ENCODE assay signal across 8 cellular contexts in the genomic region with DNA sequence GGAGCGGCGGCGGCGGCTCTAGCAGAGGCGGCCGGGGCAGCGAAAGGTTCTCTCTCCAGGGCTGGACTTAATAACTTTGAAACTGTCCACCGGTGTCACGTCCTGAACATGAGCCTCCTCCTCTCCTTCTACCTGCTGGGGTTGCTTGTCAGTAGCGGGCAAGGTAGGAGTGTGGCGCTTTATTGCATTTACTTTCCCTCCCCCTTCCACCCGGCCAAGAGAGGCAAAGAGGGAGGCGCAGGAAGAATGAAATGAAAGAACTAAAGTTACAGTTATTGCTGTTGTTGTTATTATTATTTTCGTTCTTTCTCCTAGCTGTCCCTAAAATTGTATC. TPM values are rescaled to one million over a fixed set of nuclear protein-coding genes. Genes with fewer than 3 reads are reported as not detected.
DNase-seq lines count a peak whose midpoint lies in the region; ATAC-seq, FAIRE-seq and TF ChIP-seq lines count a peak whose summit lies in the region.

No MANE protein-coding gene starts in this region.

- no peaks in the 10 kb centered on the region for H3K9me3 Mint-ChIP-seq in activated T-cell treated with anti-CD3 and anti-CD28 coated beads, Interleukin-2, amount 50 U/mL, for 72 hours
- H3K9me3 Mint-ChIP-seq in activated naive CD8-positive, alpha-beta T cell treated with anti-CD3 and anti-CD28 coated beads, Interleukin-2, amount 50 U/mL, for 24 hours: no peaks in the 10 kb centered on the region

- H3K36me3 ChIP-seq in HepG2 (replicated peaks in 1 of 2; ENCODE audit: control insufficient read depth in 1 of 2, insufficient read depth in 2 of 2, low read length in 2 of 2) (no peaks in the 10 kb centered on the region), tibial nerve (no peaks in the 10 kb centered on the region)

- intact Hi-C loops in HepG2 (cut with micrococcal nuclease; ENCODE audit: unreplicated experiment): loop anchor here (2.0 kb wide), 1 partner anchor 104 kb away; no protein-coding TSS in a partner anchor

- no peak for TF ChIP-seq RAD21 in HepG2 (CRISPR knock-in tag; IDR thresholded peaks at IDR 0.05)

- TF ChIP-seq CTCF in HepG2 (CRISPR knock-in tag; IDR thresholded peaks at IDR 0.05): no peak
- no peak for TF ChIP-seq CTCF in tibial nerve (IDR thresholded peaks at IDR 0.05)

- H2AFZ ChIP-seq in HepG2 (ENCODE audit: low read length): no peak overlapping the region

- CTCF ChIA-PET in HepG2 (lab: Yijun Ruan, JAX; ENCODE audit: low intra/inter-chr PET ratio, low total read pairs): interaction anchor here (2.2 kb wide), 1 partner anchor 1793 kb away, joined by 5 read pairs; no protein-coding TSS in a partner anchor

- no peak for FAIRE-seq in HepG2 (lab: Jason Lieb, UNC)

- H3K79me2 ChIP-seq in HepG2 (ENCODE audit: insufficient read depth, low read length): no peaks in the 10 kb centered on the region

- peaks cover 0 to 6% of the 10 kb centered on the region in 2 experiments; a peak in 1 of 5 replicates for H3K27me3 ChIP-seq in HepG2 (ENCODE audit: control insufficient read depth in 1 of 2, insufficient read depth in 2 of 2, low read length in 2 of 2)
- H3K27me3 ChIP-seq in tibial nerve: peaks cover 0 to 7% of the 10 kb centered on the region in 2 donors

- H3K9ac ChIP-seq in HepG2 (ENCODE audit: insufficient read depth, low read depth, low read length): no peak overlapping the region

- peak overlapping the region; percentile 36 to 62 (median 61) for H3K4me3 ChIP-seq in HepG2 (replicated peaks in 1 of 3; ENCODE audit: insufficient read depth in 1 of 3, low read depth in 2 of 3, low read length in 3 of 3)
- H3K4me3 ChIP-seq in tibial nerve: peak overlapping the region; percentile 53 to 72 (median 58)

- H3K9me3 ChIP-seq in HepG2 (ENCODE audit: low read length): no peaks in the 10 kb centered on the region
- H3K9me3 ChIP-seq in tibial nerve: no peaks in the 10 kb centered on the region

- H3K27ac ChIP-seq in HepG2 (ENCODE audit: extremely low read length, insufficient read depth, low read length) (no peak overlapping the region), tibial nerve (peak overlapping the region; percentile 48 to 77 (median 62))

- H3K4me2 ChIP-seq in HepG2 (ENCODE audit: low read depth, low read length): peak overlapping the region; percentile 86

- no peak overlapping the region for H3K27ac Mint-ChIP-seq in activated T-cell treated with anti-CD3 and anti-CD28 coated beads, Interleukin-2, amount 50 U/mL, for 72 hours
- no peak overlapping the region for H3K27ac Mint-ChIP-seq in activated naive CD8-positive, alpha-beta T cell treated with anti-CD3 and anti-CD28 coated beads, Interleukin-2, amount 50 U/mL, for 24 hours

- ATAC-seq in activated T-cell treated with anti-CD3 and anti-CD28 coated beads, Interleukin-2, amount 50 U/mL, for 72 hours (replicated peaks in 1 of 2): no peak
- peak; percentile 12 for ATAC-seq in activated naive CD8-positive, alpha-beta T cell treated with anti-CD3 and anti-CD28 coated beads, Interleukin-2, amount 50 U/mL, for 24 hours
- ATAC-seq in HepG2 (no peak), GM19023 (IDR thresholded peaks at IDR 0.05; ENCODE audit: unreplicated experiment) (no peak)

- no TSS peak for BruUV-seq in HepG2 (replicated peaks; lab: Mats Ljungman, UMichigan)

- H4K20me1 ChIP-seq in HepG2 (ENCODE audit: insufficient read depth, low read length): no peaks in the 10 kb centered on the region

- no peak for DNase-seq in activated T-cell treated with anti-CD3 and anti-CD28 coated beads, Interleukin-2, amount 50 U/mL, for 72 hours
- DNase-seq in activated T-cell treated with anti-CD3 and anti-CD28 coated beads, Interleukin-2, amount 50 U/mL, for 1 hour: no peak
- DNase-seq in activated naive CD8-positive, alpha-beta T cell treated with anti-CD3 and anti-CD28 coated beads, Interleukin-2, amount 50 U/mL, for 24 hours: no peak
- no peak for DNase-seq in HepG2 (ENCODE audit: low spot score)
- DNase-seq in tibial nerve (ENCODE audit: low spot score in 2 of 2): no peak
- no peak for DNase-seq in UCSD-AML1 (lab: John Stamatoyannopoulos, UW; ENCODE audit: unreplicated experiment)
- DNase-seq in iPS-NIHi11 (ENCODE audit: low spot score): no peak

- no peaks in the 10 kb centered on the region for H3K4me1 Mint-ChIP-seq in activated T-cell treated with anti-CD3 and anti-CD28 coated beads, Interleukin-2, amount 50 U/mL, for 72 hours (ENCODE audit: low read depth)
- peaks cover 8% of the 10 kb centered on the region for H3K4me1 Mint-ChIP-seq in activated naive CD8-positive, alpha-beta T cell treated with anti-CD3 and anti-CD28 coated beads, Interleukin-2, amount 50 U/mL, for 24 hours

- no peak for TF ChIP-seq POLR2A in HepG2 (IDR thresholded peaks at IDR 0.05; ENCODE audit: insufficient read depth in 1 of 2, low read depth in 2 of 2, low read length in 2 of 2)
- TF ChIP-seq POLR2A in tibial nerve (IDR thresholded peaks at IDR 0.05): no peak

- POLR2A ChIA-PET in HepG2 (lab: Yijun Ruan, JAX): no interaction called here

- 2% methylated on average over 7 of the region's 14 CpGs for WGBS in HepG2 (ENCODE audit: low lambda C conversion rate)
- WGBS in tibial nerve, 2 donors: 0 to 1% methylated on average over 14 of the region's 14 CpGs

- peak overlapping the region; percentile 63 to 73 for H3K4me3 Mint-ChIP-seq in activated T-cell treated with anti-CD3 and anti-CD28 coated beads, Interleukin-2, amount 50 U/mL, for 72 hours
- peak overlapping the region; percentile 42 for H3K4me3 Mint-ChIP-seq in activated naive CD8-positive, alpha-beta T cell treated with anti-CD3 and anti-CD28 coated beads, Interleukin-2, amount 50 U/mL, for 24 hours

- TF ChIP-seq EP300 in HepG2 (IDR thresholded peaks at IDR 0.05; ENCODE audit: low read depth in 2 of 2, low read length in 2 of 2): no peak
- TF ChIP-seq EP300 in HepG2 (CRISPR knock-in tag; IDR thresholded peaks at IDR 0.05; ENCODE audit: borderline replicate concordance): no peak
- no peak for TF ChIP-seq EP300 in tibial nerve (IDR thresholded peaks at IDR 0.05)

- peaks cover 10% of the 10 kb centered on the region for H3K27me3 Mint-ChIP-seq in activated T-cell treated with anti-CD3 and anti-CD28 coated beads, Interleukin-2, amount 50 U/mL, for 72 hours (ENCODE audit: low read depth)
- H3K27me3 Mint-ChIP-seq in activated naive CD8-positive, alpha-beta T cell treated with anti-CD3 and anti-CD28 coated beads, Interleukin-2, amount 50 U/mL, for 24 hours: peaks cover 37% of the 10 kb centered on the region

- no peaks in the 10 kb centered on the region for H3K36me3 Mint-ChIP-seq in activated T-cell treated with anti-CD3 and anti-CD28 coated beads, Interleukin-2, amount 50 U/mL, for 72 hours (ENCODE audit: insufficient read depth in 2 of 2)
- H3K36me3 Mint-ChIP-seq in activated naive CD8-positive, alpha-beta T cell treated with anti-CD3 and anti-CD28 coated beads, Interleukin-2, amount 50 U/mL, for 24 hours (ENCODE audit: low read depth): no peaks in the 10 kb centered on the region

- H3K4me1 ChIP-seq in HepG2 (ENCODE audit: insufficient read depth, low read length) (no peaks in the 10 kb centered on the region), tibial nerve (peaks cover 0 to 24% (median 4%) of the 10 kb centered on the region in 4 donors)

- in situ Hi-C loops in HepG2 (cut with HindIII; ENCODE audit: extremely low pct_ligation_motif_present, low pct_unique_long_range_greater_than_20kb): no loop called here

RNA-seq across cellular contexts. Expression of a gene that starts 0.2 kb away (rescaled TPM):
- total RNA-seq in activated T-cell treated with anti-CD3 and anti-CD28 coated beads, Interleukin-2, amount 50 U/mL, for 72 hours: not detected
- total RNA-seq in HepG2 (2016; rRNA removed; fragmentation: Illumina TruSeq; extraction: Trizol): not detected in 2 replicates
- not detected in 2 replicates for total RNA-seq in HepG2 (2016; cell fraction: cytosol; rRNA removed; fragmentation: Illumina TruSeq; extraction: Trizol; ENCODE audit: low read depth)
- not detected in 2 replicates for total RNA-seq in HepG2 (2016; cell fraction: insoluble cytoplasmic fraction; rRNA removed; fragmentation: Illumina TruSeq; extraction: Trizol)
- not detected in 2 replicates for total RNA-seq in HepG2 (2016; cell fraction: membrane; rRNA removed; fragmentation: Illumina TruSeq; extraction: Trizol)
- total RNA-seq in HepG2 (2016; cell fraction: nucleus; rRNA removed; fragmentation: Illumina TruSeq; extraction: Trizol): not detected in 2 replicates
- polyA plus RNA-seq in HepG2 (2011; rRNA removed): not detected in 2 replicates
- not detected in 2 replicates for polyA plus RNA-seq in HepG2 (2011; cell fraction: cytosol; rRNA removed)
- not detected in 2 replicates for polyA plus RNA-seq in HepG2 (2011; cell fraction: nucleus; rRNA removed)
- polyA plus RNA-seq in HepG2 (2012): not detected in 2 replicates
- polyA plus RNA-seq in HepG2 (2016; cell fraction: cytosol; fragmentation: Illumina TruSeq; extraction: Trizol; ENCODE audit: low read depth): not detected in 2 replicates
- not detected in 2 replicates for polyA plus RNA-seq in HepG2 (2016; cell fraction: insoluble cytoplasmic fraction; fragmentation: Illumina TruSeq; extraction: Trizol; ENCODE audit: low read depth)
- not detected in 2 replicates for polyA plus RNA-seq in HepG2 (2016; cell fraction: membrane; fragmentation: Illumina TruSeq; extraction: Trizol; ENCODE audit: low read depth)
- polyA plus RNA-seq in HepG2 (2016; cell fraction: nucleus; fragmentation: Illumina TruSeq; extraction: Trizol; ENCODE audit: insufficient read depth, low read depth): not detected in 2 replicates
- 0.21 TPM in 1 of 2 replicates, not detected in the other for polyA minus RNA-seq in HepG2 (2011; rRNA and poly(A)+ RNA removed; ENCODE audit: low replicate concordance)
- polyA minus RNA-seq in HepG2 (2011; cell fraction: cytosol; rRNA and poly(A)+ RNA removed): not detected in 2 replicates
- polyA minus RNA-seq in HepG2 (2011; cell fraction: nucleus; rRNA and poly(A)+ RNA removed): not detected in 2 replicates
- total RNA-seq in tibial nerve: 10 to 100 TPM; 15.1 to 29.7 (median 23.9) TPM

Comparison
In these comparisons a context has a peak if more than half of its experiments do, and no peak if none do; other contexts are left out.
1. RNA of a gene that starts 0.2 kb away (total RNA-seq): 15.1 to 29.7 TPM in tibial nerve; not detected in activated T-cell treated with anti-CD3 and anti-CD28 coated beads, Interleukin-2, amount 50 U/mL, for 72 hours and not detected in HepG2; every median in the first group is over 10 times any median in the second.